ENCODE assay signal across 13 cellular contexts in the genomic region with DNA sequence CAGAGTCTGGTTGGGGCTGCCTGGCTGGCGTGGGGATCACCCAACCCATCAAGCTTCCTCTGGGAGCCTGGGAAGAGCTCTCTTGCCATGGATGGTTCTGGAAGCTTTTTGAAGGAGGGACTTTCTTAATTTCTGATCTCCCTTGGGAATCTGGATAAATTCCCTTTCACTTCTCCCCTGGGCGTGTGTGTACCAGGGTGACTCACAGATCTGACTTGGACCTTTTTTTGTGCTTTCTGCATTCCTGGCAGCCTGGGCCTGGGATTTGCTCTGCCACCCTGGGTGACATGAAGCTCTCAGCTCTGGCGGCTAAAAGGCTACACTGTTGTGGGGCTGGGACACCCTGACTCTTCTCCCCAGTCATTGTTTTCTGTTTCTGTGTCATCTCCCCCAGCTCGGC.
DNase-seq lines count a peak whose midpoint lies in the region; ATAC-seq and FAIRE-seq lines count a peak whose summit lies in the region.
"Had no signal": no experiment of that assay in that cellular context is flagged by ENCODE, and none has a peak within 500 bp of the region (broad histone marks: within the 10 kb centered on the region; RNA-seq: fewer than 3 reads in every experiment).

No MANE protein-coding gene starts in this region.

- peak overlapping the region; percentile 39 for H3K27ac Mint-ChIP-seq in memory B cell

- no peak overlapping the region for H3K4me3 ChIP-seq in BLaER1 treated with 17β-estradiol and CSF1 and Interleukin-3, amounts not matched to agents 10 nM and 100 nM
- H3K4me3 ChIP-seq: heart left ventricle, prostate gland, thyroid gland had no signal

- peaks cover 25% of the 10 kb centered on the region for H3K4me1 Mint-ChIP-seq in memory B cell

- no peak for FAIRE-seq in HTR-8/SVneo (lab: Jason Lieb, UNC)

- H3K36me3 ChIP-seq in BLaER1 treated with 17β-estradiol and CSF1 and Interleukin-3, amounts not matched to agents 10 nM and 100 nM: peaks cover 62 to 93% (median 82%) of the 10 kb centered on the region in 11 experiments
- H3K36me3 ChIP-seq: prostate gland had no signal

- peak; percentile 38 for DNase-seq in HTR-8/SVneo (ENCODE audit: insufficient read length, low spot score)
- peak; percentile 85 for DNase-seq in astrocyte of the hippocampus (ENCODE audit: low read depth, low spot score)
- DNase-seq in memory B cell (ENCODE audit: low spot score in 2 of 2): no peak
- no peak for DNase-seq in NK-92 treated with Interleukin-12 subunit alpha and Interleukin-12 subunit beta, amount 100 ng/mL, for 24 hours (lab: John Stamatoyannopoulos, UW)
- no peak for DNase-seq in stimulated activated CD4-positive, alpha-beta T cell treated with anti-CD3 and anti-CD28 coated beads, Interleukin-1b, Interleukin-23, amount 100 ng/mL, for 48 hours
- no peak for DNase-seq in NCI-H1105 treated with DMSO at 0.1 percent for 48 hours (lab: John Stamatoyannopoulos, UW)
- DNase-seq: heart left ventricle, NCI-H1092, NCI-H774, thyroid gland had no signal

- H4K20me1 ChIP-seq in BLaER1 treated with 17β-estradiol and CSF1 and Interleukin-3, amounts not matched to agents 10 nM and 100 nM: peaks cover 0 to 35% (median 22%) of the 10 kb centered on the region in 11 experiments; a peak in 14 of 22 replicates

- H3K9me3 Mint-ChIP-seq in memory B cell: no peaks in the 10 kb centered on the region

- H3K36me3 Mint-ChIP-seq in memory B cell: peaks cover 49% of the 10 kb centered on the region

- peak overlapping the region in 8 of 11 experiments; percentile 17 to 78 (median 68); a peak in 15 of 22 replicates for H3K4me2 ChIP-seq in BLaER1 treated with 17β-estradiol and CSF1 and Interleukin-3, amounts not matched to agents 10 nM and 100 nM

- ATAC-seq in memory B cell (ENCODE audit: low read depth): no peak
- ATAC-seq in activated CD4-positive, CD25-positive, alpha-beta regulatory T cell treated with anti-CD3 and anti-CD28 coated beads, Interleukin-2, amount 50 U/mL, for 24 hours: no peak
- ATAC-seq: heart left ventricle had no signal

- no peaks in the 10 kb centered on the region for H3K9me3 ChIP-seq in BLaER1 treated with 17β-estradiol and CSF1 and Interleukin-3, amounts not matched to agents 10 nM and 100 nM (replicated peaks in 1 of 11)
- H3K9me3 ChIP-seq: heart left ventricle, prostate gland, thyroid gland had no signal

- no peaks in the 10 kb centered on the region for H3K27me3 ChIP-seq in BLaER1 treated with 17β-estradiol and CSF1 and Interleukin-3, amounts not matched to agents 10 nM and 100 nM
- H3K27me3 ChIP-seq: heart left ventricle, thyroid gland had no signal

- H3K27me3 Mint-ChIP-seq in memory B cell: no peaks in the 10 kb centered on the region

- no peak overlapping the region for H3K4me3 Mint-ChIP-seq in memory B cell

- H3K4me1 ChIP-seq in BLaER1 treated with 17β-estradiol and CSF1 and Interleukin-3, amounts not matched to agents 10 nM and 100 nM: peaks cover 55 to 76% (median 69%) of the 10 kb centered on the region in 10 experiments

- H3K27ac ChIP-seq in BLaER1 treated with 17β-estradiol and CSF1 and Interleukin-3, amounts not matched to agents 10 nM and 100 nM: peak overlapping the region in 2 of 11 experiments; percentile 0 to 38; a peak in 1 of 22 replicates
- H3K27ac ChIP-seq: heart left ventricle, prostate gland had no signal

- H3K9ac ChIP-seq in BLaER1 treated with 17β-estradiol and CSF1 and Interleukin-3, amounts not matched to agents 10 nM and 100 nM: no peak overlapping the region

Comparison
In these comparisons a context has a peak if more than half of its experiments do, and no peak if none do; other contexts are left out.
1. DNase-seq: peak in HTR-8/SVneo (single experiment) and astrocyte of the hippocampus (single experiment); none in memory B cell (0 of 2), NK-92 treated with Interleukin-12 subunit alpha and Interleukin-12 subunit beta, amount 100 ng/mL, for 24 hours (single experiment), stimulated activated CD4-positive, alpha-beta T cell treated with anti-CD3 and anti-CD28 coated beads, Interleukin-1b, Interleukin-23, amount 100 ng/mL, for 48 hours (single experiment) and NCI-H1105 treated with DMSO at 0.1 percent for 48 hours (single experiment).